8 cellular contexts compared by ENCODE assay signal in genomic region chr6:36196049-36196879, GRCh38. TPM values are rescaled to one million over a fixed set of nuclear protein-coding genes. Genes with fewer than 3 reads are reported as not detected.
A peak's percentile ranks its signal among the peaks of the same experiment; 100 is the strongest.
DNase-seq lines count a peak whose midpoint lies in the region; ATAC-seq, FAIRE-seq and TF ChIP-seq lines count a peak whose summit lies in the region.

Gene BRPF3 (plus strand): TSS chr6:36196744. CDS start chr6:36200323, 3,579 bp downstream.

- peak within 1 kb of the TSS; percentile 89 for H3K4me2 ChIP-seq in A549

- peaks cover 37% of the 10 kb centered on the region for H3K4me1 Mint-ChIP-seq in activated CD4-positive, alpha-beta T cell treated with anti-CD3 and anti-CD28 coated beads for 36 hours

- peak within 1 kb of the TSS; percentile 95 for H3K4me3 ChIP-seq in A549

- peaks cover 8% of the 10 kb centered on the region; the same call in 1 of the 3 replicates for H3K4me1 ChIP-seq in A549

- no peaks in the 10 kb centered on the region for H3K9me3 Mint-ChIP-seq in activated CD4-positive, alpha-beta T cell treated with anti-CD3 and anti-CD28 coated beads for 36 hours (ENCODE audit: low read depth)

- H3K36me3 Mint-ChIP-seq in activated CD4-positive, alpha-beta T cell treated with anti-CD3 and anti-CD28 coated beads for 36 hours (ENCODE audit: low read depth): peaks cover 14% of the 10 kb centered on the region

- intact Hi-C loops in activated CD4-positive, alpha-beta T cell treated with anti-CD3 and anti-CD28 coated beads for 36 hours (cut with DNase I, micrococcal nuclease): loop anchor here (1.0 to 5.0 kb wide), 10 partner anchors 57 to 1046 kb away; partner anchors contain the start of genes CDKN1A (in 1 of the 2), MAPK13 (in 1 of the 2), MAPK14 (in 1 of the 2) and SRPK1 (in 1 of the 2)

- peak; percentile 64 for TF ChIP-seq CTCF in A549 (IDR thresholded peaks at IDR 0.05)

- no peak; the same call in 1 of the 2 replicates for TF ChIP-seq POLR2A in A549 (IDR thresholded peaks at IDR 0.05; ENCODE audit: low read length)

- CTCF ChIA-PET in A549 (lab: Yijun Ruan, JAX): interaction anchor here (0.8 to 1.2 kb wide), 2 partner anchors 11 to 73 kb away, joined by 4 read pairs; no protein-coding TSS in a partner anchor
- CTCF ChIA-PET in activated CD4-positive, alpha-beta T cell treated with anti-CD3 and anti-CD28 coated beads for 36 hours (lab: Charles Lee): interaction anchor here (0.6 to 1.3 kb wide), 6 partner anchors 22 to 212 kb away, joined by 3 to 7 read pairs (median 4); no protein-coding TSS in a partner anchor

- H3K9me3 ChIP-seq in A549: no peaks in the 10 kb centered on the region

- peak; percentile 53 to 57 for DNase-seq in A549 (ENCODE audit: low read depth in 1 of 2, low spot score in 1 of 2)
- peak; percentile 59 for DNase-seq in NCI-H345 treated with DMSO at 0.1 percent for 48 hours (lab: John Stamatoyannopoulos, UW; ENCODE audit: unreplicated experiment)
- peak; percentile 88 for DNase-seq in activated CD4-positive, alpha-beta T cell treated with anti-CD3 and anti-CD28 coated beads for 36 hours
- DNase-seq in stimulated activated CD4-positive, alpha-beta T cell treated with anti-CD3 and anti-CD28 coated beads, Interleukin-1b, Interleukin-23, amount 100 ng/mL, for 1 hour (ENCODE audit: low read depth in 2 of 2): peak; percentile 24 to 46

- peak; percentile 82 to 84 for ATAC-seq in A549
- ATAC-seq in GM18858 (IDR thresholded peaks at IDR 0.05; ENCODE audit: unreplicated experiment): peak; percentile 47
- ATAC-seq in HG03135 (IDR thresholded peaks at IDR 0.05; ENCODE audit: unreplicated experiment): peak; percentile 61
- peak; percentile 63 for ATAC-seq in activated CD4-positive, alpha-beta T cell treated with anti-CD3 and anti-CD28 coated beads for 36 hours

- POLR2A ChIA-PET in A549 (lab: Yijun Ruan, JAX): interaction anchor here (0.7 to 1.2 kb wide), 3 partner anchors 46 to 169 kb away, joined by 3 to 5 read pairs (median 3); no protein-coding TSS in a partner anchor
- POLR2A ChIA-PET in activated CD4-positive, alpha-beta T cell treated with anti-CD3 and anti-CD28 coated beads for 36 hours (lab: Charles Lee): interaction anchor here (1.3 kb wide), 1 partner anchor 65 kb away, joined by 3 read pairs; no protein-coding TSS in a partner anchor

- peak in 1 of 2 experiments; percentile 63; a peak in 3 of 5 replicates for TF ChIP-seq RAD21 in A549 (conservative IDR thresholded peaks at IDR 0.05 in 1 of 2, IDR thresholded peaks at IDR 0.05 in 1 of 2)

- no peak for TF ChIP-seq EP300 in A549 (IDR thresholded peaks at IDR 0.05)

- H3K27ac ChIP-seq in A549 (peak within 1 kb of the TSS; percentile 100), cingulate gyrus (ENCODE audit: low read depth, low read length) (peak within 1 kb of the TSS; percentile 88), layer of hippocampus (ENCODE audit: low read depth, low read length) (peak within 1 kb of the TSS; percentile 96)

- no peak for FAIRE-seq in A549 (lab: Jason Lieb, UNC)

- H3K27me3 Mint-ChIP-seq in activated CD4-positive, alpha-beta T cell treated with anti-CD3 and anti-CD28 coated beads for 36 hours: no peaks in the 10 kb centered on the region

- peak within 1 kb of the TSS; percentile 90 for H3K27ac Mint-ChIP-seq in activated CD4-positive, alpha-beta T cell treated with anti-CD3 and anti-CD28 coated beads for 36 hours

- under 1% methylated on average over 11 of the region's 81 CpGs for WGBS in A549 (ENCODE audit: missing lambda C conversion rate)

- no peaks in the 10 kb centered on the region for H3K27me3 ChIP-seq in layer of hippocampus (ENCODE audit: control insufficient read depth, insufficient read depth, low read length)

- peak within 1 kb of the TSS; percentile 82 for H3K4me3 Mint-ChIP-seq in activated CD4-positive, alpha-beta T cell treated with anti-CD3 and anti-CD28 coated beads for 36 hours

TF ChIP-seq in A549, 52 proteins besides CTCF, POLR2A, EP300 and RAD21:
- TF ChIP-seq FOXS1 (CRISPR knock-in tag; IDR thresholded peaks at IDR 0.05): no peak
- TF ChIP-seq HDAC2 (IDR thresholded peaks at IDR 0.05): no peak
- no peak for TF ChIP-seq FOSB (CRISPR knock-in tag; IDR thresholded peaks at IDR 0.05)
- TF ChIP-seq, protein P1, sequence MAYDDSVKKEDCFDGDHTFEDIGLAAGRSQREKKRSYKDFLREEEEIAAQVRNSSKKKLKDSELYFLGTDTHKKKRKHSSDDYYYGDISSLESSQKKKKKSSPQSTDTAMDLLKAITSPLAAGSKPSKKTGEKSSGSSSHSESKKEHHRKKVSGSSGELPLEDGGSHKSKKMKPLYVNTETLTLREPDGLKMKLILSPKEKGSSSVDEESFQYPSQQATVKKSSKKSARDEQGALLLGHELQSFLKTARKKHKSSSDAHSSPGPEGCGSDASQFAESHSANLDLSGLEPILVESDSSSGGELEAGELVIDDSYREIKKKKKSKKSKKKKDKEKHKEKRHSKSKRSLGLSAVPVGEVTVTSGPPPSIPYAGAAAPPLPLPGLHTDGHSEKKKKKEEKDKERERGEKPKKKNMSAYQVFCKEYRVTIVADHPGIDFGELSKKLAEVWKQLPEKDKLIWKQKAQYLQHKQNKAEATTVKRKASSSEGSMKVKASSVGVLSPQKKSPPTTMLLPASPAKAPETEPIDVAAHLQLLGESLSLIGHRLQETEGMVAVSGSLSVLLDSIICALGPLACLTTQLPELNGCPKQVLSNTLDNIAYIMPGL (CRISPR knock-in tag; IDR thresholded peaks at IDR 0.05; ENCODE audit: borderline replicate concordance): no peak
- no peak for TF ChIP-seq ESRRA (IDR thresholded peaks at IDR 0.05; ENCODE audit: borderline replicate concordance, low read length)
- no peak for TF ChIP-seq BHLHE40 (IDR thresholded peaks at IDR 0.05; ENCODE audit: low read depth, low read length)
- TF ChIP-seq MAX (IDR thresholded peaks at IDR 0.05): peak; percentile 7; the same call in 1 of the 2 replicates
- TF ChIP-seq SMC3 (IDR thresholded peaks at IDR 0.05): peak; percentile 42; the same call in 2 of the 3 replicates

RNA-seq across cellular contexts. Expression of gene BRPF3, which starts in this region (rescaled TPM):
- polyA plus RNA-seq in A549 (2011; rRNA removed): 9.8 and 10.7 TPM in 2 replicates
- 9.2 and 11.2 TPM in 2 replicates for polyA plus RNA-seq in A549 (2012; cell fraction: cytosol; rRNA removed)
- polyA plus RNA-seq in A549 (2012; cell fraction: nucleus; rRNA removed): 11.7 and 14.5 TPM in 2 replicates
- polyA plus RNA-seq in A549 (2017; fragmentation: RNase III; extraction: RNeasy Plus Mini Kit Qiagen cat#74134 plus additional on column Dnase treatment): 9.8 to 11.2 TPM (median 11.1 TPM) in 3 replicates
- 11.1 and 12.3 TPM in 2 replicates for polyA minus RNA-seq in A549 (2011; rRNA and poly(A)+ RNA removed)
- total RNA-seq in activated CD4-positive, alpha-beta T cell treated with anti-CD3 and anti-CD28 coated beads for 36 hours: 10 to 100 TPM; 18.0 to 26.0 TPM

Comparison
In these comparisons a context has a peak if more than half of its experiments do, and no peak if none do; other contexts are left out.
1. Peak in every context shown above with its lines: DNase-seq, ATAC-seq, H3K4me3 ChIP-seq and H3K27ac ChIP-seq.
2. DNase-seq: peak in every context shown above with its lines; median percentile 88 in activated CD4-positive, alpha-beta T cell treated with anti-CD3 and anti-CD28 coated beads for 36 hours; 59 in NCI-H345 treated with DMSO at 0.1 percent for 48 hours; 55 in A549; 35 in stimulated activated CD4-positive, alpha-beta T cell treated with anti-CD3 and anti-CD28 coated beads, Interleukin-1b, Interleukin-23, amount 100 ng/mL, for 1 hour.